8 cellular contexts compared by ENCODE assay signal in the genomic region with DNA sequence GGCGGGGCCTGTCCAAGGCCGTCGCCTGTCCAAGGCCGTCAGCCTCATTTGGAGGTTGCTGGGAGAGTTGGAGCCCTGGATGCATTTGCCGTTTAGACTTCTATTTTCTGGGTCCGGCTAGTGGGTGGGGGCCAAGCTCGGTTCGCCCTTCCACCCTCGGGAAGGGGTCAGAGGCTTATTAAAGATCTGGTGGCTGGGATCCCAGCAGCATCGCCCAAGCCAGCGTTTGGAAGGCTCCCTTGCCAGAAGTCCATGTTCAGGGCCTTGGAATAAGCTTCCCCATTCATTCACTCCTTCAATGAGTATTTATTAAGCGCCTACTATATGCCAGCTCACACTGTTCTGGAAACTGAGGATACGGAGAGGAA. TPM values are rescaled to one million over a fixed set of nuclear protein-coding genes. Genes with fewer than 3 reads are reported as not detected.
DNase-seq lines count a peak whose midpoint lies in the region; ATAC-seq, FAIRE-seq and TF ChIP-seq lines count a peak whose summit lies in the region.

No MANE protein-coding gene starts in this region.

- H3K9me3 Mint-ChIP-seq in CD4-positive, alpha-beta memory T cell = peaks cover 0 to 2% (median 0%) of the 10 kb centered on the region in 8 donors
- H3K9me3 Mint-ChIP-seq in effector memory CD8-positive, alpha-beta T cell = no peaks in the 10 kb centered on the region

- peak overlapping the region; percentile 84 to 91 (median 89) for H3K4me3 Mint-ChIP-seq in CD4-positive, alpha-beta memory T cell
- peak overlapping the region; percentile 90 to 99 for H3K4me3 Mint-ChIP-seq in effector memory CD8-positive, alpha-beta T cell

- WGBS in pancreas, 2 donors = 14 to 15% methylated on average over 13 of the region's 13 CpGs

- no peak for TF ChIP-seq CTCF in pancreas (IDR thresholded peaks at IDR 0.05)

- H3K36me3 Mint-ChIP-seq in CD4-positive, alpha-beta memory T cell = peaks cover 0 to 21% of the 10 kb centered on the region in 2 donors
- H3K36me3 Mint-ChIP-seq in effector memory CD8-positive, alpha-beta T cell (ENCODE audit: insufficient read depth) = peaks cover 17% of the 10 kb centered on the region

- no peak for ATAC-seq in effector memory CD8-positive, alpha-beta T cell (replicated peaks)
- ATAC-seq in pancreas (no peak), esophagus mucosa (no peak), GM19397 (IDR thresholded peaks at IDR 0.05; ENCODE audit: unreplicated experiment) (no peak)

- H3K36me3 ChIP-seq in CD4-positive, alpha-beta memory T cell (ENCODE audit: insufficient read depth, low read length) = no peaks in the 10 kb centered on the region
- H3K36me3 ChIP-seq in NT2/D1 (ENCODE audit: insufficient read depth, insufficient read length, low read length) (no peaks in the 10 kb centered on the region), pancreas (no peaks in the 10 kb centered on the region)

- H3K27me3 ChIP-seq in CD4-positive, alpha-beta memory T cell (ENCODE audit: insufficient read depth, low read length) = no peaks in the 10 kb centered on the region
- H3K27me3 ChIP-seq in NT2/D1 (ENCODE audit: insufficient read depth, insufficient read length) = peaks cover 39% of the 10 kb centered on the region
- H3K27me3 ChIP-seq in pancreas = peaks cover 0 to 3% (median 0%) of the 10 kb centered on the region in 4 donors

- peak overlapping the region; percentile 85 to 98 (median 89) for H3K27ac Mint-ChIP-seq in CD4-positive, alpha-beta memory T cell
- peak overlapping the region; percentile 33 to 92 for H3K27ac Mint-ChIP-seq in effector memory CD8-positive, alpha-beta T cell

- H3K27me3 Mint-ChIP-seq in CD4-positive, alpha-beta memory T cell = no peaks in the 10 kb centered on the region
- H3K27me3 Mint-ChIP-seq in effector memory CD8-positive, alpha-beta T cell = no peaks in the 10 kb centered on the region

- CTCF ChIA-PET in CD4-positive, alpha-beta memory T cell (lab: Charles Lee; ENCODE audit: partially characterized antibody) = interaction anchor here (0.9 to 5.8 kb wide), 7 partner anchors 9 to 115 kb away, joined by 3 to 47 read pairs (median 3); no protein-coding TSS in a partner anchor

- no peak for FAIRE-seq in pancreas (lab: Jason Lieb, UNC)

- H3K9ac ChIP-seq in NT2/D1 (ENCODE audit: insufficient read length, low read depth) = peak overlapping the region; percentile 83

- peak overlapping the region in 1 of 2 donors; percentile 94 for H3K4me3 ChIP-seq in CD4-positive, alpha-beta memory T cell (ENCODE audit: low read length in 2 of 2)
- peak overlapping the region; percentile 74 for H3K4me3 ChIP-seq in NT2/D1 (ENCODE audit: insufficient read length, low read depth)
- H3K4me3 ChIP-seq in pancreas = peak overlapping the region in 3 of 4 donors; percentile 27 to 58 (median 40)

- intact Hi-C loops in CD4-positive, alpha-beta memory T cell (cut with micrococcal nuclease) = loop anchor here (5.0 kb wide), 3 partner anchors 80 to 115 kb away; no protein-coding TSS in a partner anchor
- intact Hi-C loops in pancreas (cut with DNase I) = no loop called here

- POLR2A ChIA-PET in CD4-positive, alpha-beta memory T cell (lab: Charles Lee; ENCODE audit: partially characterized antibody) = interaction anchor here (0.7 to 8.5 kb wide), 15 partner anchors 8 to 119 kb away, joined by 3 to 154 read pairs (median 4); no protein-coding TSS in a partner anchor

- H3K4me1 ChIP-seq in CD4-positive, alpha-beta memory T cell (ENCODE audit: insufficient read depth, low read length) = peaks cover 45% of the 10 kb centered on the region
- no peaks in the 10 kb centered on the region for H3K4me1 ChIP-seq in NT2/D1 (ENCODE audit: insufficient read depth, insufficient read length)
- peaks cover 0 to 3% (median 0%) of the 10 kb centered on the region in 3 donors for H3K4me1 ChIP-seq in pancreas

- H3K4me1 Mint-ChIP-seq in CD4-positive, alpha-beta memory T cell = peaks cover 40 to 59% (median 47%) of the 10 kb centered on the region in 4 donors
- peaks cover 32 to 42% of the 10 kb centered on the region in 2 donors for H3K4me1 Mint-ChIP-seq in effector memory CD8-positive, alpha-beta T cell (ENCODE audit: low read depth in 2 of 2)

- DNase-seq in CD4-positive, alpha-beta memory T cell = no peak
- DNase-seq in NT2/D1 (ENCODE audit: low read depth, low spot score) = no peak
- DNase-seq in effector memory CD8-positive, alpha-beta T cell = no peak
- DNase-seq in pancreas = no peak
- DNase-seq in NCI-H2081 (lab: John Stamatoyannopoulos, UW) = no peak
- no peak for DNase-seq in NCI-H1417 (lab: John Stamatoyannopoulos, UW)

- H3K27ac ChIP-seq in CD4-positive, alpha-beta memory T cell (ENCODE audit: low read depth, low read length) = peak overlapping the region; percentile 91
- H3K27ac ChIP-seq in pancreas = no peak overlapping the region

- no peaks in the 10 kb centered on the region for H3K9me3 ChIP-seq in CD4-positive, alpha-beta memory T cell (ENCODE audit: control insufficient read depth in 1 of 2, low read length in 2 of 2)
- H3K9me3 ChIP-seq in NT2/D1 (ENCODE audit: insufficient read depth, low read length) (no peaks in the 10 kb centered on the region; the same call in 1 of the 2 replicates), pancreas (no peaks in the 10 kb centered on the region)

RNA-seq across cellular contexts. Expression of a gene that starts 0.5 kb away (rescaled TPM):
- total RNA-seq in CD4-positive, alpha-beta memory T cell = 100 to 1,000 TPM; 180 to 186 TPM
- polyA plus RNA-seq in CD4-positive, alpha-beta memory T cell = 10 to 100 TPM; 26.0 to 69.9 TPM
- 10 to 100 TPM in 1 of 6 donors, 1 to 10 TPM in 5; 1.1 to 16.3 (median 3.6) TPM for total RNA-seq in pancreas
- 1 to 10 TPM in 1 of 2 donors, under 1 TPM in 1; 0.95 to 3.2 TPM for polyA plus RNA-seq in pancreas
- total RNA-seq in esophagus mucosa = 6.7 TPM

Comparison
In these comparisons a context has a peak if more than half of its experiments do, and no peak if none do; other contexts are left out.
1. RNA of a gene that starts 0.5 kb away (total RNA-seq): 180 to 186 TPM in CD4-positive, alpha-beta memory T cell; 6.7 TPM in esophagus mucosa (single experiment) and 1.1 to 16.3 TPM in pancreas; every median in the first group is over 10 times any median in the second.